In genomic region chr20:6711950-6712634, GRCh38 we compare ENCODE assay signal across 24 cellular contexts. TPM values are rescaled to one million over a fixed set of nuclear protein-coding genes. Genes with fewer than 3 reads are reported as not detected.
DNase-seq lines count a peak whose midpoint lies in the region; ATAC-seq and TF ChIP-seq lines count a peak whose summit lies in the region.
"Had no signal": no experiment of that assay in that cellular context is flagged by ENCODE, and none has a peak within 500 bp of the region (broad histone marks: within the 10 kb centered on the region; RNA-seq: fewer than 3 reads in every experiment).

No MANE protein-coding gene starts in this region.

- H3K27me3 Mint-ChIP-seq in MCF 10A (ENCODE audit: insufficient read depth, unreplicated experiment) (no peaks in the 10 kb centered on the region), mesothelial cell of epicardium (ENCODE audit: low read depth) (no peaks in the 10 kb centered on the region)
- H3K27me3 Mint-ChIP-seq: activated B cell treated with CpG ODN at 0.5 μM for 24 hours, brain had no signal

- no peak overlapping the region for H3K4me3 Mint-ChIP-seq in MCF 10A (ENCODE audit: unreplicated experiment)
- no peak overlapping the region for H3K4me3 Mint-ChIP-seq in mesothelial cell of epicardium
- H3K4me3 Mint-ChIP-seq: activated B cell treated with CpG ODN at 0.5 μM for 24 hours; activated naive CD8-positive, alpha-beta T cell treated with anti-CD3 and anti-CD28 coated beads for 36 hours; activated T-helper 1 cell treated with anti-CD3 and anti-CD28 coated beads, Interleukin-12 subunit alpha, Interleukin-12 subunit beta, Interleukin-2, Interleukin-4 antibody, amounts not matched to agents 30 ng/mL and 10 ng/mL and 1 ng/mL, durations not matched to agents 14 hours and 24 hours and 36 hours; brain; T-helper 1 cell treated with Interleukin-12 subunit alpha and Interleukin-12 subunit beta and Interleukin-4 antibody, amounts not matched to agents 30 μg/mL and 1 μg/mL, for 36 hours had no signal

- dilution Hi-C loops in mammary epithelial cell (cut with HindIII; ENCODE audit: low sequenced_read_pairs) = no loop called here

- no peak overlapping the region for H3K9ac ChIP-seq in mammary epithelial cell (ENCODE audit: insufficient read depth, low read length)
- H3K9ac ChIP-seq in colonic mucosa (ENCODE audit: low read depth in 2 of 2, low read length in 2 of 2) = no peak overlapping the region

- intact Hi-C loops in MCF 10A (cut with micrococcal nuclease) = no loop called here
- intact Hi-C loops in mammary epithelial cell (cut with micrococcal nuclease) = no loop called here
- intact Hi-C loops in colonic mucosa (cut with DNase I) = no loop called here
- intact Hi-C loops in lower lobe of right lung (cut with DNase I) = no loop called here

- ATAC-seq in lower lobe of right lung = peak; percentile 85 to 88
- ATAC-seq in stimulated activated naive CD8-positive, alpha-beta T cell treated with anti-CD3 and anti-CD28 coated beads, Interleukin-15, Interleukin-2, amounts not matched to agents 100 U/mL and 50 U/mL, for 24 hours = no peak
- no peak for ATAC-seq in HG03460 (IDR thresholded peaks at IDR 0.05; ENCODE audit: unreplicated experiment)
- ATAC-seq: A549 had no signal

- H3K9me3 ChIP-seq in mammary epithelial cell (replicated peaks; ENCODE audit: insufficient read depth, low read length) (no peaks in the 10 kb centered on the region), colonic mucosa (no peaks in the 10 kb centered on the region), lower lobe of right lung (no peaks in the 10 kb centered on the region)
- H3K9me3 ChIP-seq: heart right ventricle, SJCRH30, uterus had no signal

- H3K4me3 ChIP-seq in mammary epithelial cell (replicated peaks in 1 of 3; ENCODE audit: insufficient read depth in 1 of 3, low read depth in 2 of 3, low read length in 3 of 3) = no peak overlapping the region
- no peak overlapping the region for H3K4me3 ChIP-seq in colonic mucosa
- H3K4me3 ChIP-seq in lower lobe of right lung = no peak overlapping the region
- H3K4me3 ChIP-seq: A549, heart right ventricle, SJCRH30, smooth muscle cell, uterus had no signal

- H2AFZ ChIP-seq in mammary epithelial cell (ENCODE audit: low read depth, low read length) = no peak overlapping the region

- no peaks in the 10 kb centered on the region for H3K36me3 ChIP-seq in mammary epithelial cell (ENCODE audit: insufficient read depth, low read length)
- no peaks in the 10 kb centered on the region for H3K36me3 ChIP-seq in colonic mucosa
- H3K36me3 ChIP-seq in lower lobe of right lung = no peaks in the 10 kb centered on the region
- H3K36me3 ChIP-seq: heart right ventricle, SJCRH30, uterus had no signal

- WGBS in mammary epithelial cell (ENCODE audit: low coverage, missing lambda C conversion rate) = 95% methylated on average over 12 of the region's 12 CpGs

- H3K27ac ChIP-seq in mammary epithelial cell (ENCODE audit: insufficient read depth, low read depth, low read length) = no peak overlapping the region
- H3K27ac ChIP-seq in colonic mucosa = no peak overlapping the region
- H3K27ac ChIP-seq in lower lobe of right lung = peak overlapping the region; percentile 25
- H3K27ac ChIP-seq: A549, heart right ventricle, SJCRH30, uterus had no signal

- H4K20me1 ChIP-seq in mammary epithelial cell (ENCODE audit: insufficient read depth, low read length) = no peaks in the 10 kb centered on the region

- H3K4me1 ChIP-seq in mammary epithelial cell (ENCODE audit: insufficient read depth, low read length) = peaks cover 24% of the 10 kb centered on the region
- peaks cover 16% of the 10 kb centered on the region for H3K4me1 ChIP-seq in colonic mucosa
- peaks cover 25% of the 10 kb centered on the region for H3K4me1 ChIP-seq in lower lobe of right lung
- H3K4me1 ChIP-seq: A549, uterus had no signal

- H3K36me3 Mint-ChIP-seq in MCF 10A (ENCODE audit: insufficient read depth, unreplicated experiment) = no peaks in the 10 kb centered on the region
- H3K36me3 Mint-ChIP-seq in mesothelial cell of epicardium = no peaks in the 10 kb centered on the region
- H3K36me3 Mint-ChIP-seq: activated naive CD8-positive, alpha-beta T cell treated with anti-CD3 and anti-CD28 coated beads for 36 hours; brain had no signal

- BruUV-seq in MCF 10A (replicated peaks; lab: Mats Ljungman, UMichigan) = no TSS peak
- BruUV-seq in mammary epithelial cell (replicated peaks; lab: Mats Ljungman, UMichigan) = no TSS peak

- H3K4me2 ChIP-seq in mammary epithelial cell (ENCODE audit: insufficient read depth, low read depth, low read length) = no peak overlapping the region
- H3K4me2 ChIP-seq: A549, smooth muscle cell had no signal

- H3K27ac Mint-ChIP-seq in MCF 10A (ENCODE audit: low read depth, unreplicated experiment) (no peak overlapping the region), mesothelial cell of epicardium (no peak overlapping the region)
- H3K27ac Mint-ChIP-seq: activated B cell treated with CpG ODN at 0.5 μM for 24 hours; activated naive CD8-positive, alpha-beta T cell treated with anti-CD3 and anti-CD28 coated beads for 36 hours; activated T-helper 1 cell treated with anti-CD3 and anti-CD28 coated beads, Interleukin-12 subunit alpha, Interleukin-12 subunit beta, Interleukin-2, Interleukin-4 antibody, amounts not matched to agents 30 ng/mL and 10 ng/mL and 1 ng/mL, durations not matched to agents 14 hours and 24 hours and 36 hours; brain; T-helper 1 cell treated with Interleukin-12 subunit alpha and Interleukin-12 subunit beta and Interleukin-4 antibody, amounts not matched to agents 30 μg/mL and 1 μg/mL, for 36 hours had no signal

- TF ChIP-seq CTCF in MCF 10A (IDR thresholded peaks at IDR 0.05; ENCODE audit: unreplicated experiment) (no peak), mammary epithelial cell (conservative IDR thresholded peaks at IDR 0.05 in 1 of 2, IDR thresholded peaks at IDR 0.05 in 1 of 2; ENCODE audit: extremely low read depth in 1 of 2, insufficient read depth in 1 of 2, low read depth in 1 of 2, low read length in 2 of 2) (no peak), colonic mucosa (IDR thresholded peaks at IDR 0.05) (no peak), lower lobe of right lung (IDR thresholded peaks at IDR 0.05) (no peak), mesothelial cell of epicardium (IDR thresholded peaks at IDR 0.05; ENCODE audit: unreplicated experiment) (no peak)

- POLR2A ChIA-PET in MCF 10A (lab: Yijun Ruan, JAX) = interaction anchor here (0.6 to 2.8 kb wide), 9 partner anchors 11 to 464 kb away, joined by 3 to 12 read pairs (median 3); no protein-coding TSS in a partner anchor

- H3K27me3 ChIP-seq in mammary epithelial cell (ENCODE audit: insufficient read depth, low read length) (no peaks in the 10 kb centered on the region), colonic mucosa (no peaks in the 10 kb centered on the region), lower lobe of right lung (ENCODE audit: low read depth) (no peaks in the 10 kb centered on the region)
- H3K27me3 ChIP-seq: heart right ventricle, SJCRH30, uterus had no signal

- peaks cover 34% of the 10 kb centered on the region for H3K4me1 Mint-ChIP-seq in MCF 10A (ENCODE audit: insufficient read depth, unreplicated experiment)
- peaks cover 30% of the 10 kb centered on the region for H3K4me1 Mint-ChIP-seq in mesothelial cell of epicardium
- H3K4me1 Mint-ChIP-seq: activated B cell treated with CpG ODN at 0.5 μM for 24 hours; activated naive CD8-positive, alpha-beta T cell treated with anti-CD3 and anti-CD28 coated beads for 36 hours; brain had no signal

- in situ Hi-C loops in mammary epithelial cell (cut with MboI; ENCODE audit: low sequenced_read_pairs in 2 of 2) = no loop called here

- peak; percentile 76 for DNase-seq in MCF 10A (ENCODE audit: unreplicated experiment)
- no peak for DNase-seq in mammary epithelial cell
- DNase-seq in colonic mucosa = peak; percentile 69
- DNase-seq in lower lobe of right lung = peak; percentile 63
- no peak for DNase-seq in stimulated activated naive CD8-positive, alpha-beta T cell treated with anti-CD3 and anti-CD28 coated beads, Interleukin-15, Interleukin-2, amounts not matched to agents 100 U/mL and 50 U/mL, for 24 hours
- DNase-seq in mesothelial cell of epicardium (ENCODE audit: low spot score in 2 of 2, unreplicated experiment in 2 of 2) = no peak
- DNase-seq in activated CD4-positive, alpha-beta T cell treated with anti-CD3 and anti-CD28 coated beads for 1 hour = no peak
- DNase-seq: activated B cell treated with CpG ODN at 0.5 μM for 24 hours; activated naive CD8-positive, alpha-beta T cell treated with anti-CD3 and anti-CD28 coated beads for 36 hours; C1 segment of cervical spinal cord; heart right ventricle; NCI-H187 treated with DMSO at 0.1 percent for 48 hours; NCI-H524 treated with DMSO at 0.1 percent for 48 hours; posterior cingulate gyrus; SJCRH30; stimulated activated CD4-positive, alpha-beta T cell treated with anti-CD3 and anti-CD28 coated beads, Interleukin-4, amount 100 ng/mL, for 1 hour; uterus had no signal

- CTCF ChIA-PET in MCF 10A (lab: Yijun Ruan, JAX) = interaction anchor here (0.6 to 1.2 kb wide), 2 partner anchors 9 to 53 kb away, joined by 4 to 5 read pairs; no protein-coding TSS in a partner anchor
- CTCF ChIA-PET in mammary epithelial cell (lab: Charles Lee; ENCODE audit: low non-redundant PET) = interaction anchor here (1.0 kb wide), 1 partner anchor 442 kb away, joined by 17 read pairs; no protein-coding TSS in a partner anchor

- H3K9me3 Mint-ChIP-seq in MCF 10A (ENCODE audit: unreplicated experiment) (no peaks in the 10 kb centered on the region), mesothelial cell of epicardium (no peaks in the 10 kb centered on the region)
- H3K9me3 Mint-ChIP-seq: activated B cell treated with CpG ODN at 0.5 μM for 24 hours; activated naive CD8-positive, alpha-beta T cell treated with anti-CD3 and anti-CD28 coated beads for 36 hours; activated T-helper 1 cell treated with anti-CD3 and anti-CD28 coated beads, Interleukin-12 subunit alpha, Interleukin-12 subunit beta, Interleukin-2, Interleukin-4 antibody, amounts not matched to agents 30 ng/mL and 10 ng/mL and 1 ng/mL, durations not matched to agents 14 hours and 24 hours and 36 hours; brain; T-helper 1 cell treated with Interleukin-12 subunit alpha and Interleukin-12 subunit beta and Interleukin-4 antibody, amounts not matched to agents 30 μg/mL and 1 μg/mL, for 36 hours had no signal

- H3K79me2 ChIP-seq in mammary epithelial cell (ENCODE audit: insufficient read depth, low read length) = no peaks in the 10 kb centered on the region

RNA-seq across cellular contexts. Expression of gene BMP2, which starts 55.4 kb away (rescaled TPM):
- total RNA-seq in MCF 10A (2022) = 6.7 and 7.7 TPM in 2 replicates
- 10 to 100 TPM in 1 of 2 donors, 1 to 10 TPM in 1; 2.0 to 11.8 TPM for total RNA-seq in mammary epithelial cell
- 4.3 TPM for polyA plus RNA-seq in mammary epithelial cell
- polyA minus RNA-seq in mammary epithelial cell = 3.7 TPM
- 10 to 100 TPM; 25.3 to 57.3 TPM for total RNA-seq in colonic mucosa
- total RNA-seq in lower lobe of right lung = 12.4 TPM
- 9.2 to 10.5 TPM (median 9.4 TPM) in 3 replicates for total RNA-seq in mesothelial cell of epicardium
- total RNA-seq: activated B cell treated with CpG ODN at 0.5 μM for 24 hours; activated CD8-positive, alpha-beta memory T cell treated with anti-CD3 and anti-CD28 coated beads for 36 hours; activated naive CD8-positive, alpha-beta T cell treated with anti-CD3 and anti-CD28 coated beads for 36 hours; SJCRH30 had no signal

Comparison
In these comparisons a context has a peak if more than half of its experiments do, and no peak if none do; other contexts are left out.
1. DNase-seq: peak in MCF 10A (single experiment), colonic mucosa (single experiment) and lower lobe of right lung (single experiment); none in mammary epithelial cell (single experiment), stimulated activated naive CD8-positive, alpha-beta T cell treated with anti-CD3 and anti-CD28 coated beads, Interleukin-15, Interleukin-2, amounts not matched to agents 100 U/mL and 50 U/mL, for 24 hours (single experiment), mesothelial cell of epicardium (0 of 2) and activated CD4-positive, alpha-beta T cell treated with anti-CD3 and anti-CD28 coated beads for 1 hour (single experiment).
2. ATAC-seq: peak in lower lobe of right lung (2 of 2); none in stimulated activated naive CD8-positive, alpha-beta T cell treated with anti-CD3 and anti-CD28 coated beads, Interleukin-15, Interleukin-2, amounts not matched to agents 100 U/mL and 50 U/mL, for 24 hours (single experiment) and HG03460 (single experiment).